In genomic region chr7:150846291-150847115, GRCh38 we compare ENCODE assay signal across 1 cellular context.
TF ChIP-seq lines count a peak whose summit lies in the region.

No MANE protein-coding gene starts in this region.

TF ChIP-seq in IMR-90, 13 proteins besides CTCF, POLR2A, EP300 and RAD21 (continued from another document):
- no peak for TF ChIP-seq RCOR1 (IDR thresholded peaks at IDR 0.05; ENCODE audit: insufficient replicate concordance, low read length)
- TF ChIP-seq SMC3 (IDR thresholded peaks at IDR 0.05; ENCODE audit: low read depth, low read length) = no peak
- no peak for TF ChIP-seq CEBPB (IDR thresholded peaks at IDR 0.05; ENCODE audit: low read depth, low read length)
- no peak for TF ChIP-seq MAZ (IDR thresholded peaks at IDR 0.05; ENCODE audit: borderline replicate concordance, low read depth, low read length)
- TF ChIP-seq NFE2L2 (IDR thresholded peaks at IDR 0.05; ENCODE audit: low read depth, low read length) = no peak
- TF ChIP-seq USF2 (IDR thresholded peaks at IDR 0.05; ENCODE audit: low read depth, low read length) = no peak
TF ChIP-seq in IMR-90: peak in this region for 0.
